Comparison of ENCODE assay signal across 8 cellular contexts in the genomic region with DNA sequence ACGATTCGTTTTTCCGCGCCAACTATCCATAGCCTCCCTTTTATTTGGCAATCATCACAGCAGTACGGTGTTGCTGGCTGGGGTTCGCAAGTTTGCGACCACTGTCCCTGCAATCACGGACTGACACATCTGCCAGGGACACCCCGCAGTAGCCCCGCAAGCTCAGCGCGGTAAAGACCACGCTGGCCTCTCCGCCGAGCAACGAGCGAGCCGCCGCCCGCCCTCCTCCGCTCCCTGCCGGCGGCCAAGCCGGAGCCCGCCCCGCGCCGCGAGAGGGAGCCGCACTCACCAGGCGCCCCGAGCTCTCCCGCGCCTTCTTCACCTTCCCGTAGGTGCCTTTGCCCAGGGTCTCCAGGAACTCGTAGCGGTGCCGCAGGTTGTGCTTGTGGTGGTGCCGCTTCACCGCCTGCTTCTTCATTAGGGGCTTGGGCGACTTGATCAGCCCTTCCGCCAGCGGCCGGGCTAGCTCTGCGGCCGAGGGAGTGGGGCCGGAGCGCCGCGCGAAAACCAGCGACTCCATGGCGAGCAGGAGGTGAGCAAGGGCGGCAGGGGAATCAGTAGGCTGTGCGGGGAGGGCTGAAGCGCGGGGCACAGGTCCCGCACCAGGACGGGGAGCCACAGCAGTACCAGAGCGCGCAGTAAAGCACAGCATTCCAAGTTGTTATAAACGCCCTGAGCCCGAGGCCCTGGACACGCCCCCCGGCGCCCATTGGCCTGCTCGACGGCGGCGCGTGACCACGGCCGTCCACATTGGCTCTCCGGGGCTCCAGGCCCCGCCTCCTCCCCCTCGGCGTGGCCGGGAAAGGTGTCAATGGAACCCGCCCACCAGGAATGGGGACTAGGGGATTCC. TPM values are rescaled to one million over a fixed set of nuclear protein-coding genes. Genes with fewer than 3 reads are reported as not detected.
DNase-seq lines count a peak whose midpoint lies in the region; ATAC-seq lines count a peak whose summit lies in the region.

A gene (minus strand): TSS at position 637 of the 850 bp plus-strand sequence. CDS start 117 bp downstream, at position 520.

- H3F3A ChIP-seq in GM23248 (ENCODE audit: insufficient read depth) = peaks cover 10% of the 10 kb centered on the region; the same call in 1 of the 2 replicates

- peaks cover 51% of the 10 kb centered on the region for H3K79me2 ChIP-seq in GM23248 (ENCODE audit: insufficient read depth)

- peak within 1 kb of the TSS; percentile 88 for H3K4me3 ChIP-seq in GM23248
- peak within 1 kb of the TSS; percentile 58 to 85 (median 74) for H3K4me3 ChIP-seq in skin epidermis

- peak within 1 kb of the TSS; percentile 87 for H2AFZ ChIP-seq in GM23248

- 1% methylated on average over 73 to 79 of the region's 79 CpGs for WGBS in GM23248 (ENCODE audit: low coverage in 1 of 2, low lambda C conversion rate in 2 of 2, missing lambda C conversion rate in 2 of 2), 2 experiments

- H3K27me3 ChIP-seq in GM23248 (replicated peaks; ENCODE audit: insufficient read depth) = no peaks in the 10 kb centered on the region

- H3K4me1 ChIP-seq in GM23248 (ENCODE audit: insufficient read depth) = peaks cover 17% of the 10 kb centered on the region

- peak within 1 kb of the TSS; percentile 76 for H3K9ac ChIP-seq in GM23248

- ATAC-seq in HG03469 (IDR thresholded peaks at IDR 0.05; ENCODE audit: unreplicated experiment) = no peak

- DNase-seq in ACHN = peak; percentile 96
- DNase-seq in GM23248 = peak; percentile 94
- DNase-seq in NCI-H2171 treated with DMSO at 0.1 percent for 48 hours (lab: John Stamatoyannopoulos, UW) = peak; percentile 86
- peak; percentile 54 for DNase-seq in activated CD4-positive, CD25-positive, alpha-beta regulatory T cell treated with anti-CD3 and anti-CD28 coated beads, Interleukin-2, amount 50 U/mL, for 16 hours (ENCODE audit: low read depth, low spot score)
- DNase-seq in central memory CD4-positive, alpha-beta T cell = peak; percentile 82
- peak; percentile 96 for DNase-seq in iPS-NIHi7 (ENCODE audit: extremely low spot score)

- no peaks in the 10 kb centered on the region for H3K9me3 ChIP-seq in GM23248 (ENCODE audit: low read depth)

- H3K9me2 ChIP-seq in GM23248 (ENCODE audit: insufficient read depth) = no peaks in the 10 kb centered on the region

- H3K36me3 ChIP-seq in GM23248 (ENCODE audit: low read depth) = no peaks in the 10 kb centered on the region

- peak within 1 kb of the TSS; percentile 80 for H3K4me2 ChIP-seq in GM23248 (ENCODE audit: unreplicated experiment)

- H3K27ac ChIP-seq in GM23248 (no peak within 1 kb of the TSS), skin epidermis (peak within 1 kb of the TSS in 20 of 21 experiments; percentile 52 to 95 (median 83))

- no peaks in the 10 kb centered on the region for H4K20me1 ChIP-seq in GM23248 (ENCODE audit: insufficient read depth)

- in situ Hi-C loops in ACHN (cut with HindIII; ENCODE audit: low pct_ligation_motif_present, low pct_unique_long_range_greater_than_20kb, low sequenced_read_pairs) (no loop called here), GM23248 (cut with MboI) (loop anchor here (5.0 kb wide), 1 partner anchor 44 kb away; no protein-coding TSS in a partner anchor)

RNA-seq across cellular contexts. Expression of the gene that starts here (rescaled TPM):
- 3.0 and 4.4 TPM in 2 replicates for total RNA-seq in GM23248 (2014; rRNA removed; shearing (Covaris generic))
- polyA plus RNA-seq in GM23248 (2016; fragmentation: Nextera tagmentation; extraction: Ambion mirVana) = 3.7 and 3.8 TPM in 2 replicates
